In genomic region chr16:4350787-4351659, GRCh38 we compare ENCODE assay signal across 8 cellular contexts. TPM values are rescaled to one million over a fixed set of nuclear protein-coding genes. Genes with fewer than 3 reads are reported as not detected.
DNase-seq lines count a peak whose midpoint lies in the region; ATAC-seq and TF ChIP-seq lines count a peak whose summit lies in the region.

Gene PAM16, minus strand, starts transcription at chr16:4351321. Its CDS starts 87 bp downstream, at chr16:4351234.

- ATAC-seq in HG02588 (IDR thresholded peaks at IDR 0.05; ENCODE audit: unreplicated experiment) (peak; percentile 87), omental fat pad (ENCODE audit: low FRiP score) (peak; percentile 95)

- no peak for TF ChIP-seq CTCF in omental fat pad (IDR thresholded peaks at IDR 0.05)

- peak within 1 kb of the TSS; percentile 93 for H3K9ac ChIP-seq in SK-N-MC (ENCODE audit: insufficient read length)

- no peaks in the 10 kb centered on the region for H3K9me3 Mint-ChIP-seq in activated naive CD4-positive, alpha-beta T cell treated with anti-CD3 and anti-CD28 coated beads, Interleukin-2, amount 10 ng/mL, durations not matched to agents 7 days and 5 days

- H3K27ac Mint-ChIP-seq in activated naive CD4-positive, alpha-beta T cell treated with anti-CD3 and anti-CD28 coated beads, Interleukin-2, amount 10 ng/mL, durations not matched to agents 7 days and 5 days, result peak within 1 kb of the TSS; percentile 92

- H3K4me3 Mint-ChIP-seq in activated naive CD4-positive, alpha-beta T cell treated with anti-CD3 and anti-CD28 coated beads, Interleukin-2, amount 10 ng/mL, durations not matched to agents 7 days and 5 days, result peak within 1 kb of the TSS; percentile 89

- H3K36me3 ChIP-seq in SK-N-MC (ENCODE audit: insufficient read depth, low read length), result peaks cover 8% of the 10 kb centered on the region; the same call in 1 of the 2 replicates

- H3K36me3 Mint-ChIP-seq in activated naive CD4-positive, alpha-beta T cell treated with anti-CD3 and anti-CD28 coated beads, Interleukin-2, amount 10 ng/mL, durations not matched to agents 7 days and 5 days, result peaks cover 19% of the 10 kb centered on the region

- no peaks in the 10 kb centered on the region for H3K9me3 ChIP-seq in SK-N-MC (ENCODE audit: low read depth, low read length)

- peaks cover 22% of the 10 kb centered on the region for H3K4me1 Mint-ChIP-seq in activated naive CD4-positive, alpha-beta T cell treated with anti-CD3 and anti-CD28 coated beads, Interleukin-2, amount 10 ng/mL, durations not matched to agents 7 days and 5 days

- H3K27ac ChIP-seq in SK-N-MC, result peak within 1 kb of the TSS; percentile 76
- H3K27ac ChIP-seq in temporal lobe (ENCODE audit: low read depth, low read length), result no peak within 1 kb of the TSS

- DNase-seq in NCI-H1048 (lab: John Stamatoyannopoulos, UW) (peak; percentile 21), SK-N-MC (ENCODE audit: low read depth, low spot score) (peak; percentile 60), glomerular endothelial cell (ENCODE audit: extremely low read depth, low read depth, low spot score) (peak; percentile 42), omental fat pad (ENCODE audit: low spot score) (peak; percentile 91)
- DNase-seq in activated naive CD4-positive, alpha-beta T cell treated with anti-CD3 and anti-CD28 coated beads, Interleukin-2, amount 10 ng/mL, durations not matched to agents 7 days and 5 days, result peak; percentile 98

- H3K4me3 ChIP-seq in GM08714 (ENCODE audit: low read length) (peak within 1 kb of the TSS; percentile 95), SK-N-MC (peak within 1 kb of the TSS; percentile 86)

- peaks cover 5% of the 10 kb centered on the region for H3K27me3 Mint-ChIP-seq in activated naive CD4-positive, alpha-beta T cell treated with anti-CD3 and anti-CD28 coated beads, Interleukin-2, amount 10 ng/mL, durations not matched to agents 7 days and 5 days

- CTCF ChIA-PET in activated naive CD4-positive, alpha-beta T cell treated with anti-CD3 and anti-CD28 coated beads, Interleukin-2, amount 10 ng/mL, durations not matched to agents 7 days and 5 days (lab: Charles Lee), result interaction anchor here (1.2 to 1.6 kb wide), 2 partner anchors 52 to 62 kb away, joined by 4 to 6 read pairs; no protein-coding TSS in a partner anchor

RNA-seq across cellular contexts. Expression of gene PAM16, which starts in this region (rescaled TPM):
- total RNA-seq in glomerular endothelial cell, result 35.3 and 57.8 TPM in 2 replicates
- total RNA-seq in omental fat pad, result 10 to 100 TPM; 32.7 to 53.9 (median 41.8) TPM
- total RNA-seq in temporal lobe, result 16.7 TPM

Comparison
In these comparisons a context has a peak if more than half of its experiments do, and no peak if none do; other contexts are left out.
1. DNase-seq: peak in every context shown above with its lines; median percentile 98 in activated naive CD4-positive, alpha-beta T cell treated with anti-CD3 and anti-CD28 coated beads, Interleukin-2, amount 10 ng/mL, durations not matched to agents 7 days and 5 days; 91 in omental fat pad; 60 in SK-N-MC; 42 in glomerular endothelial cell; 21 in NCI-H1048.